ENCODE assay signal across 1 cellular context in the genomic region with DNA sequence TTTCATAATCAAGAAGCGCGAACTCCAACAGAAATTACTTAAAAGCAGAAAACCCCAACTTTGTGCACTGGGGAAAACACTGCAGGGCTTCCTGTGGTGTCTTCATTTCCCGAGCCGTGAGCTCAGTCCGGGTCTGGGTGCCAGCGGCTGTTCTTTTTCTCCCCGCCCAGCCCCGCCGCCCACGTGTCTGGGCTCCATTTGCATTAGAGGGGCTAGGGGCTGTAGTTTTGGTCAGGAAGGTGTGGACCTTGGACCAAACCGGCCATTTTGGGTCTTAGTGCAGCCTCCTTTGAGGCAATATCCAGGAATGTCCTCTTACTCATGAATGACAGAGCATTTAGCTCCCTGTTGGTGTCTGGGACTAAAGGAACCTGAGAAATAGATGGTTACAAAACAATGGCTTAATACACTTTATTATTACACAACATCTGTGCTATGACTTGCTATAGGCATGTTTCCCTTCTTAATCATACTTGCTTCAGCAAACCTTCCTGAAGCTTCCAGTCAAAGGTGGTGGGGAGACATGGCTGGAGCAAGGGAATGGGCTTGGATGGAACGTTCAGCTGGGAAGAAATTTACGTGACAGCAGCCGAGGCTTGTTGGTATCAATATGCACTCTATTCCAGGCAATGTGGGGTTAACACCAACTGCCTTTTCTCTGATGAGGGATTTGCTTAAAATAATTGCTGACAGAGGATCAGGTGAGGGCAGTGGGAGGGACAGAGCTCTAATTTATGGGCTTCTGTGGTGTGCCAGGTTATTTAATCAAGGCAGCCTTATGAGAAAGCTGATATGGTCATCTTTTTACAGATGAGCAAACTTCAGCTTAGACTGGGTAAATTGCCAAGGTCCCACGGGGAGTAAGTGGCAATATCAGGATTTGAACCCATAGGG.
TF ChIP-seq lines count a peak whose summit lies in the region.

No MANE protein-coding gene starts in this region.

TF ChIP-seq in A549, 52 proteins besides CTCF, POLR2A, EP300 and RAD21 (continued from another document):
- TF ChIP-seq, protein P1, sequence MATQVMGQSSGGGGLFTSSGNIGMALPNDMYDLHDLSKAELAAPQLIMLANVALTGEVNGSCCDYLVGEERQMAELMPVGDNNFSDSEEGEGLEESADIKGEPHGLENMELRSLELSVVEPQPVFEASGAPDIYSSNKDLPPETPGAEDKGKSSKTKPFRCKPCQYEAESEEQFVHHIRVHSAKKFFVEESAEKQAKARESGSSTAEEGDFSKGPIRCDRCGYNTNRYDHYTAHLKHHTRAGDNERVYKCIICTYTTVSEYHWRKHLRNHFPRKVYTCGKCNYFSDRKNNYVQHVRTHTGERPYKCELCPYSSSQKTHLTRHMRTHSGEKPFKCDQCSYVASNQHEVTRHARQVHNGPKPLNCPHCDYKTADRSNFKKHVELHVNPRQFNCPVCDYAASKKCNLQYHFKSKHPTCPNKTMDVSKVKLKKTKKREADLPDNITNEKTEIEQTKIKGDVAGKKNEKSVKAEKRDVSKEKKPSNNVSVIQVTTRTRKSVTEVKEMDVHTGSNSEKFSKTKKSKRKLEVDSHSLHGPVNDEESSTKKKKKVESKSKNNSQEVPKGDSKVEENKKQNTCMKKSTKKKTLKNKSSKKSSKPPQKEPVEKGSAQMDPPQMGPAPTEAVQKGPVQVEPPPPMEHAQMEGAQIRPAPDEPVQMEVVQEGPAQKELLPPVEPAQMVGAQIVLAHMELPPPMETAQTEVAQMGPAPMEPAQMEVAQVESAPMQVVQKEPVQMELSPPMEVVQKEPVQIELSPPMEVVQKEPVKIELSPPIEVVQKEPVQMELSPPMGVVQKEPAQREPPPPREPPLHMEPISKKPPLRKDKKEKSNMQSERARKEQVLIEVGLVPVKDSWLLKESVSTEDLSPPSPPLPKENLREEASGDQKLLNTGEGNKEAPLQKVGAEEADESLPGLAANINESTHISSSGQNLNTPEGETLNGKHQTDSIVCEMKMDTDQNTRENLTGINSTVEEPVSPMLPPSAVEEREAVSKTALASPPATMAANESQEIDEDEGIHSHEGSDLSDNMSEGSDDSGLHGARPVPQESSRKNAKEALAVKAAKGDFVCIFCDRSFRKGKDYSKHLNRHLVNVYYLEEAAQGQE (IDR thresholded peaks at IDR 0.05) = no peak
- TF ChIP-seq GATA3 (IDR thresholded peaks at IDR 0.05; ENCODE audit: borderline replicate concordance) (no peak), RNF2 (IDR thresholded peaks at IDR 0.05; ENCODE audit: borderline replicate concordance, low read depth) (no peak), CHD4 (IDR thresholded peaks at IDR 0.05; ENCODE audit: borderline replicate concordance) (no peak), PHF8 (IDR thresholded peaks at IDR 0.05; ENCODE audit: borderline replicate concordance, low read depth) (no peak), ZSCAN20 (CRISPR knock-in tag; IDR thresholded peaks at IDR 0.05) (no peak), ZNF302 (CRISPR knock-in tag; IDR thresholded peaks at IDR 0.05) (no peak), NFE2L2 (conservative IDR thresholded peaks at IDR 0.05; ENCODE audit: low read length) (peak; percentile 45), KDM5A (IDR thresholded peaks at IDR 0.05) (no peak), CHD2 (IDR thresholded peaks at IDR 0.05; ENCODE audit: low read length, partially characterized antibody) (no peak), FOSB (CRISPR knock-in tag; IDR thresholded peaks at IDR 0.05) (no peak), RCOR1 (IDR thresholded peaks at IDR 0.05; ENCODE audit: low read depth, low read length) (no peak), HOXB5 (CRISPR knock-in tag; IDR thresholded peaks at IDR 0.05) (no peak), CBX2 (IDR thresholded peaks at IDR 0.05; ENCODE audit: borderline replicate concordance, low read depth) (no peak), CEBPB (IDR thresholded peaks at IDR 0.05) (peak; percentile 71; a peak in 3 of 4 replicates), EHMT2 (IDR thresholded peaks at IDR 0.05; ENCODE audit: low read depth) (no peak), MAFK (IDR thresholded peaks at IDR 0.05; ENCODE audit: partially characterized antibody) (peak; percentile 43), KDM1A (IDR thresholded peaks at IDR 0.05; ENCODE audit: low read depth) (no peak), CBX8 (IDR thresholded peaks at IDR 0.05) (no peak), NPAS2 (CRISPR knock-in tag; IDR thresholded peaks at IDR 0.05; ENCODE audit: borderline replicate concordance) (no peak), BHLHE40 (IDR thresholded peaks at IDR 0.05; ENCODE audit: low read depth, low read length) (no peak), FOSL2 (IDR thresholded peaks at IDR 0.05) (no peak), FOSL2 (CRISPR knock-in tag; IDR thresholded peaks at IDR 0.05) (peak; percentile 73), BCL3 (IDR thresholded peaks at IDR 0.05) (no peak)
- TF ChIP-seq, protein P2, sequence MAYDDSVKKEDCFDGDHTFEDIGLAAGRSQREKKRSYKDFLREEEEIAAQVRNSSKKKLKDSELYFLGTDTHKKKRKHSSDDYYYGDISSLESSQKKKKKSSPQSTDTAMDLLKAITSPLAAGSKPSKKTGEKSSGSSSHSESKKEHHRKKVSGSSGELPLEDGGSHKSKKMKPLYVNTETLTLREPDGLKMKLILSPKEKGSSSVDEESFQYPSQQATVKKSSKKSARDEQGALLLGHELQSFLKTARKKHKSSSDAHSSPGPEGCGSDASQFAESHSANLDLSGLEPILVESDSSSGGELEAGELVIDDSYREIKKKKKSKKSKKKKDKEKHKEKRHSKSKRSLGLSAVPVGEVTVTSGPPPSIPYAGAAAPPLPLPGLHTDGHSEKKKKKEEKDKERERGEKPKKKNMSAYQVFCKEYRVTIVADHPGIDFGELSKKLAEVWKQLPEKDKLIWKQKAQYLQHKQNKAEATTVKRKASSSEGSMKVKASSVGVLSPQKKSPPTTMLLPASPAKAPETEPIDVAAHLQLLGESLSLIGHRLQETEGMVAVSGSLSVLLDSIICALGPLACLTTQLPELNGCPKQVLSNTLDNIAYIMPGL (CRISPR knock-in tag; IDR thresholded peaks at IDR 0.05; ENCODE audit: borderline replicate concordance) = no peak
- TF ChIP-seq, protein P3, sequence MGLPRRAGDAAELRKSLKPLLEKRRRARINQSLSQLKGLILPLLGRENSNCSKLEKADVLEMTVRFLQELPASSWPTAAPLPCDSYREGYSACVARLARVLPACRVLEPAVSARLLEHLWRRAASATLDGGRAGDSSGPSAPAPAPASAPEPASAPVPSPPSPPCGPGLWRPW (IDR thresholded peaks at IDR 0.05) = 0 out of 2 replicates have a peak, but pooled peaks have one; percentile 47
